Comparison of ENCODE assay signal across 1 cellular context in genomic region chr11:67492801-67493547, GRCh38.
TF ChIP-seq lines count a peak whose summit lies in the region.

No MANE protein-coding gene starts in this region.

TF ChIP-seq in GM23338, 12 proteins besides CTCF, POLR2A, EP300 and RAD21:
- TF ChIP-seq STAT1 (IDR thresholded peaks at IDR 0.05; ENCODE audit: unreplicated experiment) (no peak), NANOG (IDR thresholded peaks at IDR 0.05; ENCODE audit: borderline replicate concordance) (no peak), ZNF331 (CRISPR knock-in tag; IDR thresholded peaks at IDR 0.05; ENCODE audit: low read depth) (no peak), ZNF114 (CRISPR knock-in tag; IDR thresholded peaks at IDR 0.05) (no peak), JUNB (IDR thresholded peaks at IDR 0.05; ENCODE audit: unreplicated experiment) (no peak), ETS1 (IDR thresholded peaks at IDR 0.05) (no peak), EZH2 (IDR thresholded peaks at IDR 0.05; ENCODE audit: low read depth, unreplicated experiment) (no peak), EZH2phosphoT487 (IDR thresholded peaks at IDR 0.05; ENCODE audit: unreplicated experiment) (no peak), ZNF462 (CRISPR knock-in tag; IDR thresholded peaks at IDR 0.05) (no peak), POLR2AphosphoS5 (IDR thresholded peaks at IDR 0.05; ENCODE audit: low read depth) (no peak)
